ENCODE assay signal across 25 cellular contexts in genomic region chr3:136624381-136624780, GRCh38.
A peak's percentile ranks its signal among the peaks of the same experiment; 100 is the strongest.
DNase-seq lines count a peak whose midpoint lies in the region; ATAC-seq, FAIRE-seq and TF ChIP-seq lines count a peak whose summit lies in the region.
"Had no signal": no experiment of that assay in that cellular context is flagged by ENCODE, and none has a peak within 500 bp of the region (broad histone marks: within the 10 kb centered on the region; RNA-seq: fewer than 3 reads in every experiment).

No MANE protein-coding gene starts in this region.

- H3K36me3 ChIP-seq in astrocyte (ENCODE audit: insufficient read depth, low read length) (no peaks in the 10 kb centered on the region), HepG2 (replicated peaks in 1 of 2; ENCODE audit: control insufficient read depth in 1 of 2, insufficient read depth in 2 of 2, low read length in 2 of 2) (peaks cover 1 to 4% of the 10 kb centered on the region in 2 experiments; a peak in 3 of 5 replicates), breast epithelium (no peaks in the 10 kb centered on the region), psoas muscle (ENCODE audit: insufficient read depth in 1 of 2, low read depth in 1 of 2) (peaks cover 0 to 5% of the 10 kb centered on the region in 2 donors)
- H3K36me3 ChIP-seq: colonic mucosa, ovary, Peyer's patch had no signal

- in situ Hi-C loops in HepG2 (cut with HindIII; ENCODE audit: extremely low pct_ligation_motif_present, low pct_unique_long_range_greater_than_20kb), result no loop called here

- no peak for TF ChIP-seq RAD21 in HepG2 (CRISPR knock-in tag; IDR thresholded peaks at IDR 0.05)

- ATAC-seq in HepG2, result no peak
- no peak for ATAC-seq in left cardiac atrium
- no peak for ATAC-seq in psoas muscle
- ATAC-seq: naive thymus-derived CD8-positive, alpha-beta T cell; stimulated activated effector memory CD8-positive, alpha-beta T cell treated with anti-CD3 and anti-CD28 coated beads, Interleukin-12 subunit alpha, Interleukin-12 subunit beta, amount 100 ng/mL, for 72 hours had no signal

- no peaks in the 10 kb centered on the region for H3K4me1 ChIP-seq in astrocyte (ENCODE audit: insufficient read depth, low read length)
- H3K4me1 ChIP-seq in HepG2 (ENCODE audit: insufficient read depth, low read length), result peaks cover 19% of the 10 kb centered on the region
- H3K4me1 ChIP-seq in breast epithelium, result no peaks in the 10 kb centered on the region
- H3K4me1 ChIP-seq in psoas muscle, result no peaks in the 10 kb centered on the region
- H3K4me1 ChIP-seq: colonic mucosa, testis had no signal

- CTCF ChIA-PET in HepG2 (lab: Yijun Ruan, JAX; ENCODE audit: low intra/inter-chr PET ratio, low total read pairs), result no interaction called here

- FAIRE-seq in astrocyte (lab: Jason Lieb, UNC) (peak; percentile 34), HepG2 (lab: Jason Lieb, UNC) (no peak), frontal cortex (lab: Jason Lieb, UNC) (no peak)
- FAIRE-seq: endothelial cell of umbilical vein had no signal

- no peaks in the 10 kb centered on the region for H3K9me3 Mint-ChIP-seq in astrocyte (ENCODE audit: unreplicated experiment)
- H3K9me3 Mint-ChIP-seq: brain had no signal

- no peak overlapping the region for H3K4me3 Mint-ChIP-seq in astrocyte (ENCODE audit: unreplicated experiment)
- H3K4me3 Mint-ChIP-seq: activated naive CD8-positive, alpha-beta T cell treated with anti-CD3 and anti-CD28 coated beads for 36 hours; brain; memory B cell; naive thymus-derived CD8-positive, alpha-beta T cell; stimulated activated effector memory CD8-positive, alpha-beta T cell treated with anti-CD3 and anti-CD28 coated beads, Interleukin-12 subunit alpha, Interleukin-12 subunit beta, amount 100 ng/mL, for 72 hours; T-helper 2 cell treated with Interferon-gamma antibody and Interleukin-4, amounts not matched to agents 5 μg/mL and 100 μg/mL, for 36 hours had no signal

- no peak overlapping the region for H2AFZ ChIP-seq in astrocyte (ENCODE audit: low read depth, low read length)
- H2AFZ ChIP-seq in HepG2 (ENCODE audit: low read length), result no peak overlapping the region

- H3K9me3 ChIP-seq in astrocyte (ENCODE audit: insufficient read depth, low read depth, low read length) (no peaks in the 10 kb centered on the region), HepG2 (ENCODE audit: low read length) (no peaks in the 10 kb centered on the region), breast epithelium (no peaks in the 10 kb centered on the region), psoas muscle (no peaks in the 10 kb centered on the region)
- H3K9me3 ChIP-seq: colonic mucosa, ovary, Peyer's patch, testis had no signal

- DNase-seq in AML-193 (lab: John Stamatoyannopoulos, UW) (peak; percentile 45 to 67), NB4 (ENCODE audit: low read depth) (peak; percentile 53), astrocyte (ENCODE audit: low read depth) (no peak), HepG2 (ENCODE audit: low spot score) (no peak), left cardiac atrium (no peak), frontal cortex (ENCODE audit: low spot score in 2 of 2) (no peak), breast epithelium (ENCODE audit: low spot score in 2 of 2) (no peak), psoas muscle (no peak)
- DNase-seq: activated CD4-positive, alpha-beta T cell treated with anti-CD3 and anti-CD28 coated beads for 1 hour; activated CD8-positive, alpha-beta memory T cell treated with anti-CD3 and anti-CD28 coated beads for 24 hours; activated naive CD8-positive, alpha-beta T cell treated with anti-CD3 and anti-CD28 coated beads for 36 hours; colonic mucosa; DMS 273 treated with DMSO at 0.1 percent for 48 hours; naive thymus-derived CD8-positive, alpha-beta T cell; NCI-H1436 treated with DMSO at 0.1 percent for 48 hours; NCI-H2171 treated with DMSO at 0.1 percent for 48 hours; ovary; Peyer's patch; testis had no signal

- POLR2A ChIA-PET in HepG2 (lab: Yijun Ruan, JAX), result interaction anchor here (1.7 kb wide), 1 partner anchor 127 kb away, joined by 5 read pairs; the partner anchor contains the start of gene STAG1

- TF ChIP-seq POLR2A in NB4 (IDR thresholded peaks at IDR 0.05; ENCODE audit: extremely low read depth, insufficient read length) (no peak), HepG2 (IDR thresholded peaks at IDR 0.05; ENCODE audit: insufficient read depth in 1 of 2, low read depth in 2 of 2, low read length in 2 of 2) (no peak), breast epithelium (IDR thresholded peaks at IDR 0.05) (no peak)

- TF ChIP-seq CTCF in NB4 (IDR thresholded peaks at IDR 0.05; ENCODE audit: low read depth, low read length) (no peak), astrocyte (IDR thresholded peaks at IDR 0.05; ENCODE audit: insufficient read depth, low read depth, low read length) (no peak), HepG2 (CRISPR knock-in tag; IDR thresholded peaks at IDR 0.05) (no peak), breast epithelium (IDR thresholded peaks at IDR 0.05) (no peak), psoas muscle (IDR thresholded peaks at IDR 0.05) (no peak)

- WGBS in HepG2 (ENCODE audit: low lambda C conversion rate), result 95% methylated on average over 3 of the region's 3 CpGs
- 94 to 97% (median 95%) methylated on average over 3 of the region's 3 CpGs for WGBS in psoas muscle, 3 donors

- H3K27me3 ChIP-seq in astrocyte (ENCODE audit: insufficient read depth, low read length), result no peaks in the 10 kb centered on the region
- no peaks in the 10 kb centered on the region for H3K27me3 ChIP-seq in HepG2 (ENCODE audit: control insufficient read depth in 1 of 2, insufficient read depth in 2 of 2, low read length in 2 of 2)
- H3K27me3 ChIP-seq in breast epithelium, result no peaks in the 10 kb centered on the region
- H3K27me3 ChIP-seq in psoas muscle (ENCODE audit: insufficient read depth in 3 of 3, low read length in 2 of 3), result no peaks in the 10 kb centered on the region
- H3K27me3 ChIP-seq: BLaER1 treated with 17β-estradiol and CSF1 and Interleukin-3, amounts not matched to agents 10 nM and 100 nM; colonic mucosa; ovary; Peyer's patch; testis had no signal

- BruUV-seq in HepG2 (replicated peaks; lab: Mats Ljungman, UMichigan), result no TSS peak

- H3K79me2 ChIP-seq in astrocyte (ENCODE audit: insufficient read depth, low read length) (peaks cover 14% of the 10 kb centered on the region), HepG2 (ENCODE audit: insufficient read depth, low read length) (peaks cover 14% of the 10 kb centered on the region)

- H3K27ac ChIP-seq in astrocyte (ENCODE audit: low read depth, low read length) (no peak overlapping the region), HepG2 (ENCODE audit: extremely low read length, insufficient read depth, low read length) (peak overlapping the region; percentile 28), breast epithelium (no peak overlapping the region), psoas muscle (no peak overlapping the region)
- H3K27ac ChIP-seq: BLaER1 treated with 17β-estradiol and CSF1 and Interleukin-3, amounts not matched to agents 10 nM and 100 nM; ovary; testis had no signal

- H3K27ac Mint-ChIP-seq in astrocyte (ENCODE audit: unreplicated experiment), result no peak overlapping the region
- H3K27ac Mint-ChIP-seq: activated naive CD8-positive, alpha-beta T cell treated with anti-CD3 and anti-CD28 coated beads for 36 hours; naive thymus-derived CD8-positive, alpha-beta T cell; stimulated activated effector memory CD8-positive, alpha-beta T cell treated with anti-CD3 and anti-CD28 coated beads, Interleukin-12 subunit alpha, Interleukin-12 subunit beta, amount 100 ng/mL, for 72 hours; T-helper 2 cell treated with Interferon-gamma antibody and Interleukin-4, amounts not matched to agents 5 μg/mL and 100 μg/mL, for 36 hours had no signal

- H3K4me2 ChIP-seq in astrocyte (ENCODE audit: low read length) (no peak overlapping the region), HepG2 (ENCODE audit: low read depth, low read length) (0 out of 2 replicates have a peak overlapping the region, but pooled peaks have one; percentile 35)

- H3K36me3 Mint-ChIP-seq in astrocyte (ENCODE audit: low read depth, unreplicated experiment), result peaks cover 6% of the 10 kb centered on the region

- no peak for TF ChIP-seq EP300 in HepG2 (IDR thresholded peaks at IDR 0.05; ENCODE audit: low read depth in 2 of 2, low read length in 2 of 2)
- no peak for TF ChIP-seq EP300 in HepG2 (CRISPR knock-in tag; IDR thresholded peaks at IDR 0.05; ENCODE audit: borderline replicate concordance)

- H3K27me3 Mint-ChIP-seq in astrocyte (ENCODE audit: low read depth, unreplicated experiment), result no peaks in the 10 kb centered on the region
- H3K27me3 Mint-ChIP-seq: activated naive CD8-positive, alpha-beta T cell treated with anti-CD3 and anti-CD28 coated beads for 36 hours; brain; memory B cell; naive thymus-derived CD8-positive, alpha-beta T cell had no signal

- H3K9ac ChIP-seq in astrocyte (ENCODE audit: low read length) (no peak overlapping the region), HepG2 (ENCODE audit: insufficient read depth, low read depth, low read length) (no peak overlapping the region)
- H3K9ac ChIP-seq: BLaER1 treated with 17β-estradiol and CSF1 and Interleukin-3, amounts not matched to agents 10 nM and 100 nM had no signal

- H3K4me3 ChIP-seq in NB4 (ENCODE audit: low read depth, low read length), result no peak overlapping the region
- H3K4me3 ChIP-seq in astrocyte (ENCODE audit: insufficient read depth, low read depth, low read length), result no peak overlapping the region
- no peak overlapping the region for H3K4me3 ChIP-seq in HepG2 (replicated peaks in 1 of 3; ENCODE audit: insufficient read depth in 1 of 3, low read depth in 2 of 3, low read length in 3 of 3)
- H3K4me3 ChIP-seq in breast epithelium, result no peak overlapping the region
- no peak overlapping the region for H3K4me3 ChIP-seq in psoas muscle
- H3K4me3 ChIP-seq: BLaER1 treated with 17β-estradiol and CSF1 and Interleukin-3, amounts not matched to agents 10 nM and 100 nM; colonic mucosa; ovary; Peyer's patch; testis had no signal

- intact Hi-C loops in HepG2 (cut with micrococcal nuclease; ENCODE audit: unreplicated experiment), result no loop called here
- intact Hi-C loops in left cardiac atrium (cut with DNase I), result no loop called here
- intact Hi-C loops in breast epithelium (cut with DNase I; ENCODE audit: low total_unique reads), result no loop called here
- intact Hi-C loops in psoas muscle (cut with DNase I), result no loop called here

- peaks cover 10% of the 10 kb centered on the region for H3K4me1 Mint-ChIP-seq in astrocyte (ENCODE audit: low read depth, unreplicated experiment)

- peaks cover 12% of the 10 kb centered on the region for H4K20me1 ChIP-seq in astrocyte (ENCODE audit: insufficient read depth, low read length)
- H4K20me1 ChIP-seq in HepG2 (ENCODE audit: insufficient read depth, low read length), result no peaks in the 10 kb centered on the region

TF ChIP-seq in HepG2, 621 proteins besides CTCF, POLR2A, EP300 and RAD21 (continues in another document):
- TF ChIP-seq ZBTB38 (CRISPR knock-in tag; IDR thresholded peaks at IDR 0.05) (no peak), NFE2L2 (IDR thresholded peaks at IDR 0.05; ENCODE audit: low read length) (no peak), ZFP36L2 (CRISPR knock-in tag; IDR thresholded peaks at IDR 0.05) (no peak)

Comparison
In these comparisons a context has a peak if more than half of its experiments do, and no peak if none do; other contexts are left out.
1. DNase-seq: peak in AML-193 (2 of 2) and NB4 (single experiment); none in astrocyte (single experiment), HepG2 (single experiment), left cardiac atrium (single experiment), frontal cortex (0 of 2), breast epithelium (0 of 2) and psoas muscle (0 of 2).